Comparison of ENCODE assay signal across 9 cellular contexts in the genomic region with DNA sequence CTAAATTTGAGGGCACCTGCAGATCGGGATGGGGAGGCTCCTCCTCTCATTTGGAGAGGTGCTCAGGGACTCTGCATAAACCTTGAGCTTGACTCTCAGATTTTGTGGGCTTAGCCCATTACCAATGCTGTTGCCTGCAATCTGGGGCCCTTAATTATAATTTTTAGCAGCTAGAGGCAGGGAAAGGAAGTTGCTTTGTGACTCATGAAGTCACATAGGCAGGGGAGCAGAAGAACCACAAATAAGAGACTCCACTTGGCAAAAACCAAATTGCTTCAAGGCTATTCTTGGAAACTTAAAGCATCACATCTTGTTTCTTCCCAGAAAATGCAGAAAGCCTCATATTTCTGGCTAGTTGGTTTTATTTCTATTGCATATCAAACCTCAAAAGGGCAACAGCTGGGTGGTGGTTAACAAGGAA. TPM values are rescaled to one million over a fixed set of nuclear protein-coding genes. Genes with fewer than 3 reads are reported as not detected.
DNase-seq lines count a peak whose midpoint lies in the region; ATAC-seq and TF ChIP-seq lines count a peak whose summit lies in the region.
"Had no signal": no experiment of that assay in that cellular context is flagged by ENCODE, and none has a peak within 500 bp of the region (broad histone marks: within the 10 kb centered on the region; RNA-seq: fewer than 3 reads in every experiment).

No MANE protein-coding gene starts in this region.

- H3K4me3 ChIP-seq in ACC112 (ENCODE audit: low read depth, low read length) (no peak overlapping the region), lung (no peak overlapping the region), lower leg skin (ENCODE audit: low read depth, poor library complexity, severe bottlenecking) (no peak overlapping the region)

- H3K9me3 ChIP-seq in lung (ENCODE audit: control insufficient read depth in 2 of 2, insufficient read depth in 1 of 2, low read length in 1 of 2): no peaks in the 10 kb centered on the region

- TF ChIP-seq CTCF in lung (IDR thresholded peaks at IDR 0.05; ENCODE audit: control extremely low read depth, extremely low read depth) (no peak), lower leg skin (IDR thresholded peaks at IDR 0.05) (no peak)

- peaks cover 18% of the 10 kb centered on the region for H3K36me3 Mint-ChIP-seq in activated naive CD8-positive, alpha-beta T cell treated with anti-CD3 and anti-CD28 coated beads for 36 hours

- H3K79me2 ChIP-seq in ACC112 (ENCODE audit: control insufficient read depth, insufficient read depth, low read length, unreplicated experiment): no peaks in the 10 kb centered on the region

- peak overlapping the region; percentile 54 for H3K27ac ChIP-seq in ACC112 (ENCODE audit: low read depth, low read length)
- H3K27ac ChIP-seq in lung (ENCODE audit: low read depth in 1 of 2, low read length in 1 of 2): peak overlapping the region; percentile 5 to 39

- 47 to 64% methylated on average over 1 of the region's 1 CpG for WGBS in lung, 2 donors
- 50 to 71% methylated on average over 1 of the region's 1 CpG for WGBS in lower leg skin, 2 donors

- in situ Hi-C loops in KBM-7 (cut with MboI; ENCODE audit: low pct_unique_long_range_greater_than_20kb, low sequenced_read_pairs): no loop called here

- peaks cover 41% of the 10 kb centered on the region for H3K4me1 Mint-ChIP-seq in activated naive CD8-positive, alpha-beta T cell treated with anti-CD3 and anti-CD28 coated beads for 36 hours

- H3K36me3 ChIP-seq in ACC112 (ENCODE audit: insufficient read depth, low read length): peaks cover 4% of the 10 kb centered on the region; the same call in 1 of the 2 replicates
- peaks cover 0 to 8% of the 10 kb centered on the region in 2 donors for H3K36me3 ChIP-seq in lung (ENCODE audit: control insufficient read depth in 2 of 2, insufficient read depth in 2 of 2, low read length in 2 of 2)

- H3K27me3 Mint-ChIP-seq in activated naive CD8-positive, alpha-beta T cell treated with anti-CD3 and anti-CD28 coated beads for 36 hours: no peaks in the 10 kb centered on the region

- peak; percentile 58 for DNase-seq in KBM-7
- no peak for DNase-seq in activated naive CD8-positive, alpha-beta T cell treated with anti-CD3 and anti-CD28 coated beads for 36 hours
- DNase-seq in lung (ENCODE audit: low spot score): no peak
- no peak for DNase-seq in lower leg skin (ENCODE audit: low spot score in 2 of 2)
- no peak for DNase-seq in nucleus accumbens (lab: John Stamatoyannopoulos, UW)
- DNase-seq: amygdala had no signal

- peak overlapping the region; percentile 87 for H3K27ac Mint-ChIP-seq in activated naive CD8-positive, alpha-beta T cell treated with anti-CD3 and anti-CD28 coated beads for 36 hours

- intact Hi-C loops in lower leg skin (cut with DNase I; ENCODE audit: low total_unique reads): no loop called here

- TF ChIP-seq POLR2A in lower leg skin (IDR thresholded peaks at IDR 0.05): no peak

- H3K4me1 ChIP-seq in ACC112 (ENCODE audit: control insufficient read depth, insufficient read depth, low read length, unreplicated experiment) (peaks cover 33% of the 10 kb centered on the region), lung (ENCODE audit: control insufficient read depth in 2 of 2, insufficient read depth in 2 of 2, low read length in 2 of 2) (peaks cover 17 to 27% of the 10 kb centered on the region in 2 donors)

- H3K9me3 Mint-ChIP-seq in activated naive CD8-positive, alpha-beta T cell treated with anti-CD3 and anti-CD28 coated beads for 36 hours: peaks cover 1% of the 10 kb centered on the region

- peak overlapping the region; percentile 33 for H3K4me3 Mint-ChIP-seq in activated naive CD8-positive, alpha-beta T cell treated with anti-CD3 and anti-CD28 coated beads for 36 hours

- ATAC-seq in lung (ENCODE audit: insufficient read depth, low FRiP score): no peak
- no peak for ATAC-seq in GM21367 (IDR thresholded peaks at IDR 0.05; ENCODE audit: unreplicated experiment)
- ATAC-seq in GM18868 (IDR thresholded peaks at IDR 0.05; ENCODE audit: unreplicated experiment): no peak

- no peak overlapping the region for H2AFZ ChIP-seq in ACC112 (ENCODE audit: low read length, unreplicated experiment)

- H3K27me3 ChIP-seq in ACC112 (ENCODE audit: insufficient read depth, low read length): no peaks in the 10 kb centered on the region
- no peaks in the 10 kb centered on the region for H3K27me3 ChIP-seq in lung (ENCODE audit: control insufficient read depth, insufficient read depth)

RNA-seq across cellular contexts. Expression of a gene that starts 46.9 kb away (rescaled TPM):
- 10 to 100 TPM; 54.4 to 59.7 TPM for total RNA-seq in activated naive CD8-positive, alpha-beta T cell treated with anti-CD3 and anti-CD28 coated beads for 36 hours
- 100 to 1,000 TPM; 124 to 218 TPM for total RNA-seq in lung
- 10 to 100 TPM; 38.2 to 75.3 TPM for polyA plus RNA-seq in lung
- total RNA-seq in lower leg skin: 100 to 1,000 TPM; 117 to 238 (median 145) TPM
